Comparison of ENCODE assay signal across 2 cellular contexts in the genomic region with DNA sequence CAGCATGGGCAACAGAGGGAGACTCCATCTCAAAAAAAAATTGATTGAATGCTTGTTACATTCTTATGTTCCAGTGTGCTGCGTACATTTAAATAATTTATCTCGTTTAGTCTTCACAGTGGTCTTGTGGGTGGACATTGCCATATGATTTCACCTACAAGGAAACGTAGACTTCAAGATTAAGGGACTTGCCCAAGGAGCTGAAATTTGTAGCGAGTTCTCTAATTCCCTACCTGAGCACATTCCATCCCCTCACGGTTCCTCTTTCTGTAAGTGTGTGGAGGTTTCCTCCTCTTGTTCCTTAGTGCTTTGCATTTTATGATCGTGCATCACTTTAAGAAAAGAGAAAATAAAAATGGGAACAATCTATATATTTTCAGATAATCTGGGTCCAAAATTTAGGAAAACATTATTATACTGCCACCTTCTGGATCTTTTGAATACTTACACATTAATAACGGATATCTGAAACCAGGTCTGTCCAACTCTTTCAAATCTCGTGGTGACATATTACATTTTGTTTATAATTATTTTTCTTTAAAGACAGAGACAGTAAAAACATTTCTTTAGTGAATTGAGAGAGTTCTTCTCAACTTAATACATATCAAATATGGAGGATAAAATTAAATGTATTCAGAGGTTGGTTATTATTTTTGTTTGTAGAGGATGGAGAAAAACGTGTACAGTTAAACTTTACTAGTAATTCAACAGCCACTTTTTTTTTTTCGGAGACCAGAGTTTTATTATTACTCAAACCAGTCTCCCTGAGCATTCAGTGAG.
TF ChIP-seq lines count a peak whose summit lies in the region.

No MANE protein-coding gene starts in this region.

TF ChIP-seq in HEK293, 187 proteins besides CTCF, POLR2A, EP300 and RAD21 (continued from another document):
- TF ChIP-seq ZNF747 (tag by site-specific recombination; IDR thresholded peaks at IDR 0.05): no peak
- TF ChIP-seq, protein P1, sequence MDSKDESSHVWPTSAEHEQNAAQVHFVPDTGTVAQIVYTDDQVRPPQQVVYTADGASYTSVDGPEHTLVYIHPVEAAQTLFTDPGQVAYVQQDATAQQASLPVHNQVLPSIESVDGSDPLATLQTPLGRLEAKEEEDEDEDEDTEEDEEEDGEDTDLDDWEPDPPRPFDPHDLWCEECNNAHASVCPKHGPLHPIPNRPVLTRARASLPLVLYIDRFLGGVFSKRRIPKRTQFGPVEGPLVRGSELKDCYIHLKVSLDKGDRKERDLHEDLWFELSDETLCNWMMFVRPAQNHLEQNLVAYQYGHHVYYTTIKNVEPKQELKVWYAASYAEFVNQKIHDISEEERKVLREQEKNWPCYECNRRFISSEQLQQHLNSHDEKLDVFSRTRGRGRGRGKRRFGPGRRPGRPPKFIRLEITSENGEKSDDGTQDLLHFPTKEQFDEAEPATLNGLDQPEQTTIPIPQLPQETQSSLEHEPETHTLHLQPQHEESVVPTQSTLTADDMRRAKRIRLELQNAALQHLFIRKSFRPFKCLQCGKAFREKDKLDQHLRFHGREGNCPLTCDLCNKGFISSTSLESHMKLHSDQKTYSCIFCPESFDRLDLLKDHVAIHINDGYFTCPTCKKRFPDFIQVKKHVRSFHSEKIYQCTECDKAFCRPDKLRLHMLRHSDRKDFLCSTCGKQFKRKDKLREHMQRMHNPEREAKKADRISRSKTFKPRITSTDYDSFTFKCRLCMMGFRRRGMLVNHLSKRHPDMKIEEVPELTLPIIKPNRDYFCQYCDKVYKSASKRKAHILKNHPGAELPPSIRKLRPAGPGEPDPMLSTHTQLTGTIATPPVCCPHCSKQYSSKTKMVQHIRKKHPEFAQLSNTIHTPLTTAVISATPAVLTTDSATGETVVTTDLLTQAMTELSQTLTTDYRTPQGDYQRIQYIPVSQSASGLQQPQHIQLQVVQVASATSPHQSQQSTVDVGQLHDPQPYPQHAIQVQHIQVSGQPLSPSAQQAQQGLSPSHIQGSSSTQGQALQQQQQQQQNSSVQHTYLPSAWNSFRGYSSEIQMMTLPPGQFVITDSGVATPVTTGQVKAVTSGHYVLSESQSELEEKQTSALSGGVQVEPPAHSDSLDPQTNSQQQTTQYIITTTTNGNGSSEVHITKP (tag by site-specific recombination; IDR thresholded peaks at IDR 0.05): peak; percentile 27; the same call in 1 of the 2 replicates

TF ChIP-seq in liver, 16 proteins besides CTCF, POLR2A, EP300 and RAD21 (continued from another document):
- TF ChIP-seq TAF1 (conservative IDR thresholded peaks at IDR 0.05) (no peak), NR2F2 (IDR thresholded peaks at IDR 0.05) (no peak), HNF4G (IDR thresholded peaks at IDR 0.05) (no peak), GABPA (IDR thresholded peaks at IDR 0.05 in 1 of 2, conservative IDR thresholded peaks at IDR 0.05 in 1 of 2) (no peak), JUND (IDR thresholded peaks at IDR 0.05) (no peak), EGR1 (IDR thresholded peaks at IDR 0.05; ENCODE audit: low read depth in 2 of 2) (no peak), RXRA (IDR thresholded peaks at IDR 0.05) (no peak)
- TF ChIP-seq, protein P2, sequence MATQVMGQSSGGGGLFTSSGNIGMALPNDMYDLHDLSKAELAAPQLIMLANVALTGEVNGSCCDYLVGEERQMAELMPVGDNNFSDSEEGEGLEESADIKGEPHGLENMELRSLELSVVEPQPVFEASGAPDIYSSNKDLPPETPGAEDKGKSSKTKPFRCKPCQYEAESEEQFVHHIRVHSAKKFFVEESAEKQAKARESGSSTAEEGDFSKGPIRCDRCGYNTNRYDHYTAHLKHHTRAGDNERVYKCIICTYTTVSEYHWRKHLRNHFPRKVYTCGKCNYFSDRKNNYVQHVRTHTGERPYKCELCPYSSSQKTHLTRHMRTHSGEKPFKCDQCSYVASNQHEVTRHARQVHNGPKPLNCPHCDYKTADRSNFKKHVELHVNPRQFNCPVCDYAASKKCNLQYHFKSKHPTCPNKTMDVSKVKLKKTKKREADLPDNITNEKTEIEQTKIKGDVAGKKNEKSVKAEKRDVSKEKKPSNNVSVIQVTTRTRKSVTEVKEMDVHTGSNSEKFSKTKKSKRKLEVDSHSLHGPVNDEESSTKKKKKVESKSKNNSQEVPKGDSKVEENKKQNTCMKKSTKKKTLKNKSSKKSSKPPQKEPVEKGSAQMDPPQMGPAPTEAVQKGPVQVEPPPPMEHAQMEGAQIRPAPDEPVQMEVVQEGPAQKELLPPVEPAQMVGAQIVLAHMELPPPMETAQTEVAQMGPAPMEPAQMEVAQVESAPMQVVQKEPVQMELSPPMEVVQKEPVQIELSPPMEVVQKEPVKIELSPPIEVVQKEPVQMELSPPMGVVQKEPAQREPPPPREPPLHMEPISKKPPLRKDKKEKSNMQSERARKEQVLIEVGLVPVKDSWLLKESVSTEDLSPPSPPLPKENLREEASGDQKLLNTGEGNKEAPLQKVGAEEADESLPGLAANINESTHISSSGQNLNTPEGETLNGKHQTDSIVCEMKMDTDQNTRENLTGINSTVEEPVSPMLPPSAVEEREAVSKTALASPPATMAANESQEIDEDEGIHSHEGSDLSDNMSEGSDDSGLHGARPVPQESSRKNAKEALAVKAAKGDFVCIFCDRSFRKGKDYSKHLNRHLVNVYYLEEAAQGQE (IDR thresholded peaks at IDR 0.05): no peak
